In genomic region chr6:100678027-100678426, GRCh38 we compare ENCODE assay signal across 1 cellular context.
TF ChIP-seq lines count a peak whose summit lies in the region.

No MANE protein-coding gene starts in this region.

TF ChIP-seq in IMR-90, 13 proteins besides CTCF, POLR2A, EP300 and RAD21 (continued from another document):
- TF ChIP-seq ELK1 (IDR thresholded peaks at IDR 0.05; ENCODE audit: borderline replicate concordance, low read depth, low read length), result no peak
